11 cellular contexts compared by ENCODE assay signal in genomic region chr17:72590382-72590781, GRCh38.
DNase-seq lines count a peak whose midpoint lies in the region; ATAC-seq and TF ChIP-seq lines count a peak whose summit lies in the region.
"Had no signal": no experiment of that assay in that cellular context is flagged by ENCODE, and none has a peak within 500 bp of the region (broad histone marks: within the 10 kb centered on the region; RNA-seq: fewer than 3 reads in every experiment).

No MANE protein-coding gene starts in this region.

- peaks cover 22% of the 10 kb centered on the region for H3K36me3 ChIP-seq in RWPE2 (ENCODE audit: low read depth)
- H3K36me3 ChIP-seq in stomach: no peaks in the 10 kb centered on the region

- H3K27ac ChIP-seq in RWPE2 (ENCODE audit: poor library complexity, severe bottlenecking): peak overlapping the region; percentile 96
- peak overlapping the region in 4 of 5 donors; percentile 81 to 89 (median 84) for H3K27ac ChIP-seq in stomach

- H3K4me1 ChIP-seq in RWPE2 (ENCODE audit: insufficient read depth, poor library complexity, severe bottlenecking) (peaks cover 40% of the 10 kb centered on the region), stomach (peaks cover 23 to 55% (median 38%) of the 10 kb centered on the region in 4 donors)

- peaks cover 37% of the 10 kb centered on the region for H3K4me1 Mint-ChIP-seq in activated T-cell treated with anti-CD3 and anti-CD28 coated beads, Interleukin-2, amount 50 U/mL, for 4 hours (ENCODE audit: low read depth)

- H3K27me3 ChIP-seq in RWPE2 (ENCODE audit: insufficient read depth, poor library complexity, severe bottlenecking): no peaks in the 10 kb centered on the region
- H3K27me3 ChIP-seq in stomach: peaks cover 0 to 44% (median 23%) of the 10 kb centered on the region in 3 donors

- ATAC-seq in activated T-cell treated with anti-CD3 and anti-CD28 coated beads, Interleukin-2, amount 50 U/mL, for 4 hours: no peak
- ATAC-seq in RWPE2 (ENCODE audit: low read depth): no peak
- ATAC-seq in HG03521 (IDR thresholded peaks at IDR 0.05; ENCODE audit: unreplicated experiment): no peak
- ATAC-seq in GM21576 (IDR thresholded peaks at IDR 0.05; ENCODE audit: unreplicated experiment): no peak

- peak overlapping the region; percentile 47 for H3K4me3 Mint-ChIP-seq in activated T-cell treated with anti-CD3 and anti-CD28 coated beads, Interleukin-2, amount 50 U/mL, for 4 hours

- peaks cover 37% of the 10 kb centered on the region for H3K27me3 Mint-ChIP-seq in activated T-cell treated with anti-CD3 and anti-CD28 coated beads, Interleukin-2, amount 50 U/mL, for 4 hours (ENCODE audit: low read depth)

- 26 to 39% (median 34%) methylated on average over 3 of the region's 3 CpGs for WGBS in stomach, 5 donors

- TF ChIP-seq POLR2A in stomach (IDR thresholded peaks at IDR 0.05): no peak

- intact Hi-C loops in stomach (cut with DNase I; ENCODE audit: low total_unique reads): no loop called here

- TF ChIP-seq EP300 in stomach (IDR thresholded peaks at IDR 0.05): no peak

- H3K4me3 ChIP-seq in RWPE2 (ENCODE audit: severe bottlenecking) (peak overlapping the region; percentile 94), fibroblast of pulmonary artery (replicated peaks; ENCODE audit: low read depth, low read length) (peak overlapping the region; percentile 66), stomach (peak overlapping the region; percentile 62 to 73 (median 65))

- no peaks in the 10 kb centered on the region for H3K36me3 Mint-ChIP-seq in activated T-cell treated with anti-CD3 and anti-CD28 coated beads, Interleukin-2, amount 50 U/mL, for 4 hours (ENCODE audit: insufficient read depth)

- H3K9me3 Mint-ChIP-seq in activated T-cell treated with anti-CD3 and anti-CD28 coated beads, Interleukin-2, amount 50 U/mL, for 4 hours: no peaks in the 10 kb centered on the region
- H3K9me3 Mint-ChIP-seq: activated T-cell treated with anti-CD3 and anti-CD28 coated beads, Interleukin-2, amount 50 U/mL, for 24 hours had no signal

- H3K9me3 ChIP-seq in RWPE2 (ENCODE audit: severe bottlenecking): no peaks in the 10 kb centered on the region
- H3K9me3 ChIP-seq in stomach: no peaks in the 10 kb centered on the region

- TF ChIP-seq CTCF in RWPE2 (IDR thresholded peaks at IDR 0.05; ENCODE audit: poor library complexity, severe bottlenecking) (no peak), fibroblast of pulmonary artery (IDR thresholded peaks at IDR 0.05; ENCODE audit: low read length, missing control alignments) (no peak), stomach (IDR thresholded peaks at IDR 0.05) (no peak)

- DNase-seq in activated T-cell treated with anti-CD3 and anti-CD28 coated beads, Interleukin-2, amount 50 U/mL, for 4 hours: no peak
- DNase-seq in activated T-cell treated with anti-CD3 and anti-CD28 coated beads for 4 hours: no peak
- DNase-seq in RWPE2 (ENCODE audit: low spot score): peak; percentile 22
- peak; percentile 72 for DNase-seq in fibroblast of pulmonary artery (ENCODE audit: low read depth)
- DNase-seq in stomach: no peak
- DNase-seq in GF-D8 (lab: John Stamatoyannopoulos, UW): no peak
- DNase-seq: activated T-cell treated with anti-CD3 and anti-CD28 coated beads, Interleukin-2, amount 50 U/mL, for 24 hours; COR-L47; stimulated activated CD4-positive, alpha-beta T cell treated with anti-CD3 and anti-CD28 coated beads, Interleukin-4, amount 100 ng/mL, for 24 hours had no signal

Comparison
In these comparisons a context has a peak if more than half of its experiments do, and no peak if none do; other contexts are left out.
1. DNase-seq: peak in RWPE2 (single experiment) and fibroblast of pulmonary artery (single experiment); none in activated T-cell treated with anti-CD3 and anti-CD28 coated beads, Interleukin-2, amount 50 U/mL, for 4 hours (single experiment), activated T-cell treated with anti-CD3 and anti-CD28 coated beads for 4 hours (single experiment), stomach (single experiment) and GF-D8 (single experiment).
2. Peak in every context shown above with its lines, with median percentiles within 50 percentile points of each other: H3K4me3 ChIP-seq.